ENCODE assay signal across 8 cellular contexts in the genomic region with DNA sequence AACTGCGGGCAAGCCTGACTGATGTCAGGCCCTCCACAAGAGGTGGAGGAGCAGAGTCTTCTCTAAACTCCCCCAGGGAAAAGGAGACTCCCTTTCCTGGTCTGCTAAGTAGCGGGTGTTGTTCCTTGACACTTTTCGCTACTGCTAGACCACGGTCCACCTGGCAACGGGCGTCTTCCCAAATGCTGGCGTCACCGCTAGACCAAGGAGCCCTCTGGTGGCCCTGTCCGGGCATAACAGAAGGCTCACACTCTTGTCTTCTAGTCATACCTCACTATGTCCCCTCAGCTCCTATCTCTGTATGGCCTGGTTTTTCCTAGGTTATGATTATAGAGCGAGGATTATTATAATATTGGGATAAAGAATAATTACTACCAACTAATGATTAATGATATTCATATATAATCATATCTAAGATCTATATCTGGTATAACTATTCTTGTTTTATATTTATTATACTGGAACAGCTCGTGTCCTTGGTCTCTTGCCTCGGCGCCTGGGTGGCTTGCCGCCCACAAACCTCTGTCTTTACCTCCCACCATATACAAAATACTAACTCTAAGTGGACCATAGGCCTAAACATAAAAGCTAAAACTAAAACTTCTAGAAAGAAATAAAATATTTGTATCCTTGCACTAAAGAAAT. TPM values are rescaled to one million over a fixed set of nuclear protein-coding genes. Genes with fewer than 3 reads are reported as not detected.
DNase-seq lines count a peak whose midpoint lies in the region; ATAC-seq and TF ChIP-seq lines count a peak whose summit lies in the region.
"Not testable (repeated sequence)": the region's sequence is repeated elsewhere in the genome, so short reads cannot be mapped to it uniquely, and the experiment has no call there.

No MANE protein-coding gene starts in this region.

- not testable (repeated sequence) for H4K20me1 ChIP-seq in IMR-90 (ENCODE audit: insufficient read depth, low read length); hepatocyte (ENCODE audit: insufficient read depth, poor library complexity, severe bottlenecking)

- H3K4me3 Mint-ChIP-seq in chondrocyte (ENCODE audit: unreplicated experiment), result not testable (repeated sequence)

- intact Hi-C loops in IMR-90 (cut with micrococcal nuclease), result loop anchor here (2.0 kb wide), 1 partner anchor 188 kb away; no protein-coding TSS in a partner anchor

- not testable (repeated sequence) for H3K4me3 ChIP-seq in IMR-90 (ENCODE audit: insufficient read depth, low read depth, low read length); hepatocyte; neutrophil (ENCODE audit: low read depth in 1 of 2, low read length in 1 of 2); thoracic aorta

- not testable (repeated sequence) for H3K9ac ChIP-seq in IMR-90 (ENCODE audit: low read depth, low read length)

- not testable (repeated sequence) for H3K9me3 Mint-ChIP-seq in chondrocyte (ENCODE audit: low read depth)

- not testable (repeated sequence) for H3K4me1 Mint-ChIP-seq in chondrocyte (ENCODE audit: low read depth)

- H3K27me3 ChIP-seq in IMR-90 (ENCODE audit: control insufficient read depth, insufficient read depth, low read length); hepatocyte; neutrophil; thoracic aorta (replicated peaks; ENCODE audit: insufficient read depth): not testable (repeated sequence)

- not testable (repeated sequence) for H4K8ac ChIP-seq in IMR-90 (ENCODE audit: low read depth in 2 of 2, low read length in 2 of 2)

- H3K23ac ChIP-seq in IMR-90 (ENCODE audit: low read depth, low read length), result not testable (repeated sequence)

- not testable (repeated sequence) for H2BK20ac ChIP-seq in IMR-90 (ENCODE audit: low read depth, low read length)

- H3K56ac ChIP-seq in IMR-90 (ENCODE audit: extremely low read depth, insufficient read depth, low read length), result not testable (repeated sequence)

- H3K4ac ChIP-seq in IMR-90 (ENCODE audit: low read depth, low read length), result not testable (repeated sequence)

- not testable (repeated sequence) for H3K9me1 ChIP-seq in IMR-90 (ENCODE audit: insufficient read depth, low read length)

- not testable (repeated sequence) for H3K27me3 Mint-ChIP-seq in chondrocyte (ENCODE audit: low read depth)

- H3K4me1 ChIP-seq in IMR-90 (ENCODE audit: control insufficient read depth, insufficient read depth, low read length); hepatocyte (ENCODE audit: insufficient read depth); neutrophil (ENCODE audit: control insufficient read depth in 1 of 2, insufficient read depth in 1 of 2, low read depth in 1 of 2, low read length in 1 of 2); thoracic aorta (ENCODE audit: control insufficient read depth in 1 of 2, low read depth in 2 of 2): not testable (repeated sequence)

- H3K4me2 ChIP-seq in IMR-90 (ENCODE audit: low read depth, low read length); hepatocyte: not testable (repeated sequence)

- not testable (repeated sequence) for H3K79me1 ChIP-seq in IMR-90 (ENCODE audit: low read depth in 1 of 2, low read length in 2 of 2)

- not testable (repeated sequence) for H3K9me3 ChIP-seq in IMR-90 (ENCODE audit: control insufficient read depth, insufficient read depth, low read length); hepatocyte (ENCODE audit: low read depth); neutrophil; thoracic aorta

- dilution Hi-C loops in IMR-90 (cut with HindIII; ENCODE audit: low sequenced_read_pairs, unreplicated experiment), result not testable (repeated sequence)

- H3K14ac ChIP-seq in IMR-90 (replicated peaks; ENCODE audit: low read depth, low read length), result not testable (repeated sequence)

- in situ Hi-C loops in Caki2 (cut with HindIII; ENCODE audit: low pct_unique_long_range_greater_than_20kb, low sequenced_read_pairs), result not testable (repeated sequence)
- in situ Hi-C loops in IMR-90 (cut with MboI; ENCODE audit: low sequenced_read_pairs), result loop anchor here (10.0 kb wide), 2 partner anchors 186 to 226 kb away; no protein-coding TSS in a partner anchor

- H3K18ac ChIP-seq in IMR-90 (ENCODE audit: low read depth, low read length), result not testable (repeated sequence)

- H3K36me3 Mint-ChIP-seq in chondrocyte (ENCODE audit: low read depth), result peaks cover 16% of the 10 kb centered on the region

- H2AK5ac ChIP-seq in IMR-90 (ENCODE audit: low read depth, low read length), result not testable (repeated sequence)

- not testable (repeated sequence) for H3K27ac ChIP-seq in IMR-90 (ENCODE audit: insufficient read depth, low read length); hepatocyte; neutrophil; thoracic aorta

- not testable (repeated sequence) for ATAC-seq in IMR-90 (ENCODE audit: low read depth); thoracic aorta (ENCODE audit: insufficient number of reproducible peaks, low FRiP score, low read depth)

- H3K9me2 ChIP-seq in hepatocyte (replicated peaks; ENCODE audit: insufficient read depth), result not testable (repeated sequence)

- CTCF ChIA-PET in IMR-90 (lab: Yijun Ruan, JAX), result interaction anchor here (0.6 to 1.0 kb wide), 3 partner anchors 14 to 186 kb away, joined by 3 read pairs; no protein-coding TSS in a partner anchor

- TF ChIP-seq POLR2A in IMR-90 (IDR thresholded peaks at IDR 0.05; ENCODE audit: low read depth, low read length), result not testable (repeated sequence)

- H4K5ac ChIP-seq in IMR-90 (ENCODE audit: low read depth, low read length), result not testable (repeated sequence)

- not testable (repeated sequence) for H2BK5ac ChIP-seq in IMR-90 (ENCODE audit: low read depth, low read length, poor library complexity, severe bottlenecking)

- TF ChIP-seq CTCF in IMR-90 (conservative IDR thresholded peaks at IDR 0.05; ENCODE audit: low read depth, low read length), result peak; percentile 40
- peak; percentile 79 for TF ChIP-seq CTCF in chondrocyte (IDR thresholded peaks at IDR 0.05)
- peak; percentile 44 for TF ChIP-seq CTCF in hepatocyte (IDR thresholded peaks at IDR 0.05; ENCODE audit: poor library complexity)
- TF ChIP-seq CTCF in neutrophil (IDR thresholded peaks at IDR 0.05), result peak; percentile 34
- TF ChIP-seq CTCF in thoracic aorta (IDR thresholded peaks at IDR 0.05), result peak; percentile 56

- not testable (repeated sequence) for H3K79me2 ChIP-seq in hepatocyte

- WGBS in IMR-90 (ENCODE audit: extremely low coverage in 2 of 2, insufficient read length in 1 of 2), 2 experiments, result no CpG with 5 or more reads among the region's 14 CpGs
- WGBS in hepatocyte (ENCODE audit: low lambda C conversion rate, missing lambda C conversion rate), result 92% methylated on average over 14 of the region's 14 CpGs

- DNase-seq in Caki2 (ENCODE audit: low read depth) (peak; percentile 6), IMR-90 (peak; percentile 31), RKO (ENCODE audit: low spot score) (peak; percentile 40)
- DNase-seq in activated CD8-positive, alpha-beta memory T cell treated with anti-CD3 and anti-CD28 coated beads for 24 hours, result peak; percentile 62
- not testable (repeated sequence) for DNase-seq in chondrocyte (ENCODE audit: low spot score); hepatocyte (ENCODE audit: low spot score); thoracic aorta (ENCODE audit: low spot score)

- peaks cover 23% of the 10 kb centered on the region for H3K36me3 ChIP-seq in IMR-90 (ENCODE audit: control insufficient read depth, insufficient read depth, low read length)
- H3K36me3 ChIP-seq in hepatocyte (replicated peaks; ENCODE audit: insufficient read depth, low read depth), result not testable (repeated sequence)
- H3K36me3 ChIP-seq in neutrophil, result peaks cover 74% of the 10 kb centered on the region
- peaks cover 24% of the 10 kb centered on the region for H3K36me3 ChIP-seq in thoracic aorta

- TF ChIP-seq RAD21 in IMR-90 (IDR thresholded peaks at IDR 0.05; ENCODE audit: low read length), result peak; percentile 43

- H2AFZ ChIP-seq in IMR-90 (replicated peaks; ENCODE audit: low read length, poor library complexity); hepatocyte: not testable (repeated sequence)

- not testable (repeated sequence) for H4K91ac ChIP-seq in IMR-90 (ENCODE audit: insufficient read depth, low read depth, low read length)

- not testable (repeated sequence) for H2BK15ac ChIP-seq in IMR-90 (ENCODE audit: low read depth, low read length)

- H2BK120ac ChIP-seq in IMR-90 (ENCODE audit: low read depth, low read length), result not testable (repeated sequence)

- H2AK9ac ChIP-seq in IMR-90 (replicated peaks; ENCODE audit: low read depth, low read length, poor library complexity), result not testable (repeated sequence)

- POLR2A ChIA-PET in IMR-90 (lab: Charles Lee; ENCODE audit: unreplicated experiment), result not testable (repeated sequence)

- not testable (repeated sequence) for H3K27ac Mint-ChIP-seq in chondrocyte (ENCODE audit: unreplicated experiment)

- BruUV-seq in IMR-90 (replicated peaks; lab: Mats Ljungman, UMichigan), result not testable (repeated sequence)

RNA-seq across cellular contexts. Expression of a gene that starts 27.7 kb away (rescaled TPM):
- total RNA-seq in Caki2 (2014; rRNA removed; shearing (Covaris generic); ENCODE audit: low replicate concordance), result 1.5 and 8.9 TPM in 2 replicates
- 12.4 and 20.3 TPM in 2 replicates for total RNA-seq in IMR-90 (2012; rRNA removed)
- polyA plus RNA-seq in IMR-90 (2012; rRNA removed), result 17.0 and 17.1 TPM in 2 replicates
- 16.8 and 19.5 TPM in 2 replicates for polyA plus RNA-seq in IMR-90 (2012; cell fraction: cytosol; rRNA removed)
- 50.9 and 55.6 TPM in 2 replicates for polyA plus RNA-seq in IMR-90 (2012; cell fraction: nucleus; rRNA removed; ENCODE audit: low replicate concordance)
- total RNA-seq in chondrocyte, result 30.2 to 35.1 TPM (median 34.6 TPM) in 3 replicates
- 0.67 and 3.2 TPM in 2 replicates for total RNA-seq in hepatocyte
- 0.66 and 1.9 TPM in 2 replicates for polyA plus RNA-seq in hepatocyte
- 10 to 100 TPM in 1 of 2 donors, 1 to 10 TPM in 1; 8.9 to 11.5 TPM for total RNA-seq in thoracic aorta

RNA-seq across cellular contexts. Expression of a gene that starts 54.2 kb away (rescaled TPM):
- total RNA-seq in Caki2 (2014; rRNA removed; shearing (Covaris generic); ENCODE audit: low replicate concordance), result 0.75 and 1.0 TPM in 2 replicates
- 2.9 and 5.8 TPM in 2 replicates for total RNA-seq in IMR-90 (2012; rRNA removed)
- polyA plus RNA-seq in IMR-90 (2012; rRNA removed), result 104 and 180 TPM in 2 replicates
- 91.6 and 286 TPM in 2 replicates for polyA plus RNA-seq in IMR-90 (2012; cell fraction: cytosol; rRNA removed)
- polyA plus RNA-seq in IMR-90 (2012; cell fraction: nucleus; rRNA removed; ENCODE audit: low replicate concordance), result 363 and 477 TPM in 2 replicates
- 47.6 to 103 TPM (median 82.5 TPM) in 3 replicates for total RNA-seq in chondrocyte
- total RNA-seq in hepatocyte, result 64.2 and 95.4 TPM in 2 replicates
- polyA plus RNA-seq in hepatocyte, result 336 and 434 TPM in 2 replicates
- total RNA-seq in thoracic aorta, result 100 to 1,000 TPM in 1 of 2 donors, 10 to 100 TPM in 1; 98.3 to 340 TPM

RNA-seq across cellular contexts. Expression of a gene that starts 58.6 kb away (rescaled TPM):
- total RNA-seq in Caki2 (2014; rRNA removed; shearing (Covaris generic); ENCODE audit: low replicate concordance), result 16.8 and 16.9 TPM in 2 replicates
- total RNA-seq in IMR-90 (2012; rRNA removed) (35.8 and 36.7 TPM in 2 replicates), chondrocyte (37.6 to 51.5 TPM (median 39.1 TPM) in 3 replicates), hepatocyte (56.6 and 67.8 TPM in 2 replicates), thoracic aorta (10 to 100 TPM; 50.1 to 86.2 TPM)
- polyA plus RNA-seq in IMR-90 (2012; rRNA removed) (17.1 and 19.4 TPM in 2 replicates), hepatocyte (19.0 and 22.1 TPM in 2 replicates)
- 5.8 and 7.3 TPM in 2 replicates for polyA plus RNA-seq in IMR-90 (2012; cell fraction: cytosol; rRNA removed)
- polyA plus RNA-seq in IMR-90 (2012; cell fraction: nucleus; rRNA removed; ENCODE audit: low replicate concordance), result 8.0 and 37.0 TPM in 2 replicates
